ENCODE assay signal across 18 cellular contexts in genomic region chr20:36400901-36401300, GRCh38.
DNase-seq lines count a peak whose midpoint lies in the region; ATAC-seq and TF ChIP-seq lines count a peak whose summit lies in the region.
"Had no signal": no experiment of that assay in that cellular context is flagged by ENCODE, and none has a peak within 500 bp of the region (broad histone marks: within the 10 kb centered on the region; RNA-seq: fewer than 3 reads in every experiment).

No MANE protein-coding gene starts in this region.

- no peak for TF ChIP-seq POLR2A in breast epithelium (IDR thresholded peaks at IDR 0.05)
- no peak for TF ChIP-seq POLR2A in heart left ventricle (IDR thresholded peaks at IDR 0.05)

- no peaks in the 10 kb centered on the region for H3K4me1 ChIP-seq in breast epithelium
- no peaks in the 10 kb centered on the region for H3K4me1 ChIP-seq in mammary epithelial cell (ENCODE audit: insufficient read depth, low read length)
- H3K4me1 ChIP-seq in RWPE2 (ENCODE audit: insufficient read depth, poor library complexity, severe bottlenecking), result peaks cover 4% of the 10 kb centered on the region
- peaks cover 0 to 4% (median 0%) of the 10 kb centered on the region in 12 donors for H3K4me1 ChIP-seq in heart left ventricle

- in situ Hi-C loops in mammary epithelial cell (cut with MboI; ENCODE audit: low sequenced_read_pairs in 2 of 2), result no loop called here

- no TSS peak for BruUV-seq in mammary epithelial cell (replicated peaks; lab: Mats Ljungman, UMichigan)

- no peaks in the 10 kb centered on the region for H4K20me1 ChIP-seq in mammary epithelial cell (ENCODE audit: insufficient read depth, low read length)

- H3K27me3 ChIP-seq in breast epithelium (peaks cover 0 to 26% of the 10 kb centered on the region in 2 donors), mammary epithelial cell (ENCODE audit: insufficient read depth, low read length) (peaks cover 4% of the 10 kb centered on the region), RWPE2 (ENCODE audit: insufficient read depth, poor library complexity, severe bottlenecking) (no peaks in the 10 kb centered on the region), heart left ventricle (peaks cover 0 to 39% (median 17%) of the 10 kb centered on the region in 9 donors)

- H3K9me3 ChIP-seq in breast epithelium (no peaks in the 10 kb centered on the region), mammary epithelial cell (replicated peaks; ENCODE audit: insufficient read depth, low read length) (no peaks in the 10 kb centered on the region), RWPE2 (ENCODE audit: severe bottlenecking) (no peaks in the 10 kb centered on the region), heart left ventricle (peaks cover 0 to 4% (median 0%) of the 10 kb centered on the region in 12 donors)

- ATAC-seq in RWPE2 (ENCODE audit: low read depth) (peak; percentile 38; the same call in 2 of the 3 replicates), GM21529 (IDR thresholded peaks at IDR 0.05; ENCODE audit: unreplicated experiment) (no peak), heart left ventricle (no peak)
- ATAC-seq: T-cell had no signal

- H3K9ac ChIP-seq in mammary epithelial cell (ENCODE audit: insufficient read depth, low read length), result no peak overlapping the region

- peak overlapping the region in 2 of 3 donors; percentile 11 to 32 for H3K4me3 ChIP-seq in breast epithelium
- H3K4me3 ChIP-seq in mammary epithelial cell (replicated peaks in 1 of 3; ENCODE audit: insufficient read depth in 1 of 3, low read depth in 2 of 3, low read length in 3 of 3), result no peak overlapping the region
- H3K4me3 ChIP-seq in RWPE2 (ENCODE audit: severe bottlenecking), result no peak overlapping the region
- no peak overlapping the region for H3K4me3 ChIP-seq in heart left ventricle
- H3K4me3 ChIP-seq: SJCRH30 had no signal

- TF ChIP-seq CTCF in breast epithelium (IDR thresholded peaks at IDR 0.05), result no peak
- no peak for TF ChIP-seq CTCF in mammary epithelial cell (conservative IDR thresholded peaks at IDR 0.05 in 1 of 2, IDR thresholded peaks at IDR 0.05 in 1 of 2; ENCODE audit: extremely low read depth in 1 of 2, insufficient read depth in 1 of 2, low read depth in 1 of 2, low read length in 2 of 2)
- no peak for TF ChIP-seq CTCF in RWPE2 (IDR thresholded peaks at IDR 0.05; ENCODE audit: poor library complexity, severe bottlenecking)
- TF ChIP-seq CTCF in heart left ventricle (IDR thresholded peaks at IDR 0.05), result no peak

- H3K27ac ChIP-seq in breast epithelium, result no peak overlapping the region
- no peak overlapping the region for H3K27ac ChIP-seq in mammary epithelial cell (ENCODE audit: insufficient read depth, low read depth, low read length)
- no peak overlapping the region for H3K27ac ChIP-seq in RWPE2 (ENCODE audit: poor library complexity, severe bottlenecking)
- H3K27ac ChIP-seq in heart left ventricle, result no peak overlapping the region
- H3K27ac ChIP-seq: C4-2B, SJCRH30 had no signal

- no peaks in the 10 kb centered on the region for H3K79me2 ChIP-seq in mammary epithelial cell (ENCODE audit: insufficient read depth, low read length)

- DNase-seq in breast epithelium (ENCODE audit: low spot score in 2 of 2) (no peak), mammary epithelial cell (no peak), RWPE2 (ENCODE audit: low spot score) (no peak), iPS-NIHi11 (ENCODE audit: low spot score) (peak; percentile 77), heart left ventricle (no peak), SKM-1 treated with dmso at 0.1 percent for 144 hours (lab: John Stamatoyannopoulos, UW; ENCODE audit: unreplicated experiment) (no peak)
- DNase-seq: DMS153, KBM-7, MV-4-11, NCI-H1417, NCI-H2029, NCI-H345, NCI-H526, OCI-M1, SJCRH30, T-cell had no signal

- H3K4me2 ChIP-seq in mammary epithelial cell (ENCODE audit: insufficient read depth, low read depth, low read length), result no peak overlapping the region

- dilution Hi-C loops in mammary epithelial cell (cut with HindIII; ENCODE audit: low sequenced_read_pairs), result no loop called here

- intact Hi-C loops in breast epithelium (cut with DNase I; ENCODE audit: low total_unique reads), result no loop called here
- intact Hi-C loops in mammary epithelial cell (cut with micrococcal nuclease), result no loop called here
- intact Hi-C loops in heart left ventricle (cut with DNase I), result no loop called here

- CTCF ChIA-PET in mammary epithelial cell (lab: Charles Lee; ENCODE audit: low non-redundant PET), result no interaction called here

- H2AFZ ChIP-seq in mammary epithelial cell (ENCODE audit: low read depth, low read length), result no peak overlapping the region

- H3K36me3 ChIP-seq in breast epithelium (no peaks in the 10 kb centered on the region), mammary epithelial cell (ENCODE audit: insufficient read depth, low read length) (no peaks in the 10 kb centered on the region), RWPE2 (ENCODE audit: low read depth) (no peaks in the 10 kb centered on the region), heart left ventricle (no peaks in the 10 kb centered on the region)
- H3K36me3 ChIP-seq: SJCRH30 had no signal

- WGBS in mammary epithelial cell (ENCODE audit: low coverage, missing lambda C conversion rate), result 0% methylated on average over 7 of the region's 10 CpGs
- WGBS in heart left ventricle, 4 donors, result 43 to 54% (median 52%) methylated on average over 9 to 10 of the region's 10 CpGs

Comparison
In these comparisons a context has a peak if more than half of its experiments do, and no peak if none do; other contexts are left out.
1. H3K4me3 ChIP-seq: peak in breast epithelium (2 of 3); none in mammary epithelial cell (0 of 3), RWPE2 (single experiment) and heart left ventricle (0 of 12).